ENCODE assay signal across 9 cellular contexts in the genomic region with DNA sequence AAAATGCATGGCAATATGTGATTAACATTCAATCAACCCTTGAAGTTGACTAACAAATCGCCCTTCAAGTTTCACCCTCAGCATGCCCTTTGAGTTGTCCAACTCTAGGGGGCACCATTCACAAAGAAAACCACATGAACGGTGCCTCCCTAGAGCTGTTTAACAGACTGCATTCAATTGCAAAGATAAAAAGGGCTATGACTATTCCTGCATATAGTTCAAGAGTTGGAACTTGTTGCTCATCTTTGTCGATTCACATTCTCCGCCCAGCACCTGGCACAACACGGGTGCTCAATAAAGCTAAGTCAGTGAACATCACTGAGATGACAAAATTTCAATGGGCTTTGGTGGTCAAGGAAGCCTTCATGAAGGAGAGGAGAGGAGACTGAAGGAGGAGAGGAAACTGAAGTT.
DNase-seq lines count a peak whose midpoint lies in the region; ATAC-seq, FAIRE-seq and TF ChIP-seq lines count a peak whose summit lies in the region.
"Had no signal": no experiment of that assay in that cellular context is flagged by ENCODE, and none has a peak within 500 bp of the region (broad histone marks: within the 10 kb centered on the region; RNA-seq: fewer than 3 reads in every experiment).

No MANE protein-coding gene starts in this region.

- H3K9me3 ChIP-seq in H9 (ENCODE audit: control insufficient read depth, low read depth, low read length) (no peaks in the 10 kb centered on the region), PC-9 (ENCODE audit: insufficient read depth, low read depth) (no peaks in the 10 kb centered on the region), colonic mucosa (no peaks in the 10 kb centered on the region), gastroesophageal sphincter (no peaks in the 10 kb centered on the region), tibial nerve (no peaks in the 10 kb centered on the region), tibial artery (no peaks in the 10 kb centered on the region)

- BruUV-seq in PC-9 (replicated peaks; lab: Mats Ljungman, UMichigan), result no TSS peak

- no peak for FAIRE-seq in D721Med (lab: Jason Lieb, UNC)

- TF ChIP-seq POLR2A in gastroesophageal sphincter (IDR thresholded peaks at IDR 0.05), result no peak
- no peak for TF ChIP-seq POLR2A in tibial nerve (IDR thresholded peaks at IDR 0.05)

- intact Hi-C loops in PC-9 (cut with micrococcal nuclease; ENCODE audit: unreplicated experiment), result no loop called here
- intact Hi-C loops in colonic mucosa (cut with DNase I), result no loop called here
- intact Hi-C loops in tibial artery (cut with DNase I; ENCODE audit: low total_unique reads), result no loop called here

- H3K36me3 ChIP-seq in PC-9 (ENCODE audit: low read depth), result no peaks in the 10 kb centered on the region
- H3K36me3 ChIP-seq in colonic mucosa, result no peaks in the 10 kb centered on the region
- no peaks in the 10 kb centered on the region for H3K36me3 ChIP-seq in mesendoderm (ENCODE audit: control insufficient read depth, insufficient read depth, low read length)
- H3K36me3 ChIP-seq in gastroesophageal sphincter, result no peaks in the 10 kb centered on the region
- no peaks in the 10 kb centered on the region for H3K36me3 ChIP-seq in tibial nerve
- no peaks in the 10 kb centered on the region for H3K36me3 ChIP-seq in tibial artery

- WGBS in H9 (ENCODE audit: extremely low coverage, insufficient read length, low lambda C conversion rate), result no CpG with 5 or more reads among the region's 5 CpGs
- WGBS in mesendoderm (ENCODE audit: extremely low coverage, insufficient coverage, low lambda C conversion rate), result no CpG with 5 or more reads among the region's 5 CpGs
- WGBS in gastroesophageal sphincter (ENCODE audit: low coverage in 1 of 2), 2 donors, result 32 to 60% methylated on average over 3 to 5 of the region's 5 CpGs
- 59% methylated on average over 5 of the region's 5 CpGs for WGBS in tibial nerve, 2 donors

- H3K4me3 ChIP-seq in PC-9 (no peak overlapping the region), colonic mucosa (no peak overlapping the region), mesendoderm (ENCODE audit: low read length) (no peak overlapping the region), gastroesophageal sphincter (no peak overlapping the region), tibial nerve (no peak overlapping the region), tibial artery (no peak overlapping the region)

- no peaks in the 10 kb centered on the region for H3K79me1 ChIP-seq in H9 (ENCODE audit: insufficient read depth, low read depth, low read length, poor library complexity, severe bottlenecking)
- H3K79me1 ChIP-seq in mesendoderm (ENCODE audit: low read length), result no peaks in the 10 kb centered on the region

- H3K79me2 ChIP-seq in H9 (ENCODE audit: insufficient read depth, low read length) (no peaks in the 10 kb centered on the region), PC-9 (ENCODE audit: low read depth) (no peaks in the 10 kb centered on the region), mesendoderm (ENCODE audit: control insufficient read depth, insufficient read depth, low read length) (no peaks in the 10 kb centered on the region)

- H3K4me1 ChIP-seq in H9 (ENCODE audit: insufficient read depth, low read length) (no peaks in the 10 kb centered on the region), PC-9 (replicated peaks; ENCODE audit: insufficient read depth) (no peaks in the 10 kb centered on the region), colonic mucosa (no peaks in the 10 kb centered on the region), mesendoderm (ENCODE audit: control insufficient read depth, low read depth, low read length) (no peaks in the 10 kb centered on the region), gastroesophageal sphincter (no peaks in the 10 kb centered on the region), tibial nerve (no peaks in the 10 kb centered on the region), tibial artery (no peaks in the 10 kb centered on the region)

- H2BK120ac ChIP-seq in H9 (ENCODE audit: low read depth, low read length, poor library complexity, severe bottlenecking) (no peak overlapping the region), mesendoderm (ENCODE audit: low read depth, low read length) (no peak overlapping the region)

- H3K14ac ChIP-seq in H9 (ENCODE audit: insufficient read depth, low read length), result no peak overlapping the region

- H3K27me3 ChIP-seq in H9 (ENCODE audit: insufficient read depth, low read length), result no peaks in the 10 kb centered on the region
- H3K27me3 ChIP-seq in PC-9 (ENCODE audit: insufficient read depth, low read depth), result no peaks in the 10 kb centered on the region
- no peaks in the 10 kb centered on the region for H3K27me3 ChIP-seq in colonic mucosa
- no peaks in the 10 kb centered on the region for H3K27me3 ChIP-seq in mesendoderm (ENCODE audit: insufficient read depth, low read length, poor library complexity)
- H3K27me3 ChIP-seq in gastroesophageal sphincter, result peaks cover 8% of the 10 kb centered on the region
- H3K27me3 ChIP-seq in tibial nerve, result peaks cover 0 to 4% of the 10 kb centered on the region in 2 donors
- H3K27me3 ChIP-seq in tibial artery, result no peaks in the 10 kb centered on the region

- H3K9me2 ChIP-seq in PC-9 (ENCODE audit: insufficient read depth), result no peaks in the 10 kb centered on the region

- H3K9ac ChIP-seq in H9 (ENCODE audit: extremely low read depth, insufficient read length, low read length) (no peak overlapping the region), colonic mucosa (ENCODE audit: low read depth in 2 of 2, low read length in 2 of 2) (no peak overlapping the region), mesendoderm (ENCODE audit: low read length) (no peak overlapping the region)

- CTCF ChIA-PET in PC-9 (lab: Charles Lee), result interaction anchor here (0.6 to 0.7 kb wide), 3 partner anchors 11 to 1836 kb away, joined by 3 to 7 read pairs (median 5); no protein-coding TSS in a partner anchor

- no peak overlapping the region for H3K4ac ChIP-seq in H9 (ENCODE audit: low read depth, low read length)
- no peak overlapping the region for H3K4ac ChIP-seq in mesendoderm (ENCODE audit: low read depth, low read length)

- POLR2A ChIA-PET in PC-9 (lab: Charles Lee; ENCODE audit: unreplicated experiment), result no interaction called here

- no peaks in the 10 kb centered on the region for H3K23me2 ChIP-seq in H9 (ENCODE audit: insufficient read length, low read depth, low read length, poor library complexity, severe bottlenecking)

- H3K27ac ChIP-seq in H9 (ENCODE audit: insufficient read length, low read depth, low read length), result no peak overlapping the region
- H3K27ac ChIP-seq in PC-9, result no peak overlapping the region
- no peak overlapping the region for H3K27ac ChIP-seq in colonic mucosa
- no peak overlapping the region for H3K27ac ChIP-seq in mesendoderm (ENCODE audit: low read depth, low read length)
- H3K27ac ChIP-seq in gastroesophageal sphincter, result no peak overlapping the region
- no peak overlapping the region for H3K27ac ChIP-seq in tibial nerve
- no peak overlapping the region for H3K27ac ChIP-seq in tibial artery

- no peaks in the 10 kb centered on the region for H3F3A ChIP-seq in PC-9 (ENCODE audit: insufficient read depth, low read depth)

- no peaks in the 10 kb centered on the region for H3K27me3 Mint-ChIP-seq in H9 (ENCODE audit: low read depth)

- no peak overlapping the region for H4K91ac ChIP-seq in H9 (ENCODE audit: insufficient read length, low read depth, low read length)

- TF ChIP-seq EP300 in gastroesophageal sphincter (IDR thresholded peaks at IDR 0.05) (no peak), tibial nerve (IDR thresholded peaks at IDR 0.05) (no peak)

- H4K8ac ChIP-seq in H9 (replicated peaks; ENCODE audit: insufficient read length, low read depth, low read length) (no peak overlapping the region), mesendoderm (ENCODE audit: low read depth, low read length) (no peak overlapping the region)

- H4K20me1 ChIP-seq in H9 (ENCODE audit: control insufficient read depth, insufficient read depth, insufficient read length), result no peaks in the 10 kb centered on the region
- no peaks in the 10 kb centered on the region for H4K20me1 ChIP-seq in PC-9 (ENCODE audit: insufficient read depth)

- H3K9me3 Mint-ChIP-seq in H9, result no peaks in the 10 kb centered on the region
- H3K9me3 Mint-ChIP-seq: activated B cell treated with CpG ODN at 0.5 μM for 24 hours had no signal

- no peak overlapping the region for H2AFZ ChIP-seq in H9 (ENCODE audit: low read length)
- H2AFZ ChIP-seq in PC-9, result no peak overlapping the region

- H3K18ac ChIP-seq in H9 (ENCODE audit: insufficient read length, low read depth, low read length), result no peak overlapping the region
- no peak overlapping the region for H3K18ac ChIP-seq in mesendoderm (ENCODE audit: low read length)

- no peak overlapping the region for H2BK12ac ChIP-seq in H9 (ENCODE audit: insufficient read length, low read depth, low read length)

- no peak overlapping the region for H3T11ph ChIP-seq in H9 (ENCODE audit: low read length)

- peaks cover 2% of the 10 kb centered on the region in 2 experiments; a peak in 2 of 4 replicates for H3K4me1 Mint-ChIP-seq in H9
- H3K4me1 Mint-ChIP-seq: activated B cell treated with CpG ODN at 0.5 μM for 24 hours had no signal

- no peak overlapping the region for H3K27ac Mint-ChIP-seq in H9
- H3K27ac Mint-ChIP-seq: activated B cell treated with CpG ODN at 0.5 μM for 24 hours had no signal

- H2BK5ac ChIP-seq in H9 (ENCODE audit: insufficient read length, low read length) (no peak overlapping the region), mesendoderm (ENCODE audit: low read length) (no peak overlapping the region)

- no peak overlapping the region for H2BK20ac ChIP-seq in H9 (ENCODE audit: low read depth, low read length, poor library complexity, severe bottlenecking)

- DNase-seq in D721Med (ENCODE audit: insufficient read length, low spot score) (no peak), H9 (peak; percentile 41), PC-9 (peak; percentile 22 to 55), colonic mucosa (peak; percentile 34), mesendoderm (peak; percentile 68), tibial nerve (ENCODE audit: low spot score in 2 of 2) (no peak), tibial artery (no peak)
- DNase-seq: activated B cell treated with CpG ODN at 0.5 μM for 24 hours had no signal

- no peak overlapping the region for H2BK15ac ChIP-seq in H9 (ENCODE audit: low read depth, low read length)
- no peak overlapping the region for H2BK15ac ChIP-seq in mesendoderm (replicated peaks; ENCODE audit: low read depth)

- H3K23ac ChIP-seq in H9 (ENCODE audit: insufficient read length, low read depth, low read length) (no peak overlapping the region), mesendoderm (ENCODE audit: low read length) (no peak overlapping the region)

- H3K56ac ChIP-seq in H9 (ENCODE audit: insufficient read length, low read depth, low read length), result no peak overlapping the region
- no peak overlapping the region for H3K56ac ChIP-seq in mesendoderm (ENCODE audit: low read length)

- no peak for ATAC-seq in gastroesophageal sphincter

- H2AK5ac ChIP-seq in H9 (ENCODE audit: insufficient read length, low read length) (no peak overlapping the region), mesendoderm (ENCODE audit: low read length) (no peak overlapping the region)

- no peak overlapping the region for H3K4me3 Mint-ChIP-seq in H9
- H3K4me3 Mint-ChIP-seq: activated B cell treated with CpG ODN at 0.5 μM for 24 hours had no signal

- H3K4me2 ChIP-seq in H9 (ENCODE audit: insufficient read depth, insufficient read length, low read length) (no peak overlapping the region), PC-9 (no peak overlapping the region), mesendoderm (ENCODE audit: low read length) (no peak overlapping the region)

- H4K5ac ChIP-seq in H9 (ENCODE audit: insufficient read length, low read depth, low read length) (no peak overlapping the region), mesendoderm (ENCODE audit: low read length) (no peak overlapping the region)

- TF ChIP-seq CTCF in D721Med (IDR thresholded peaks at IDR 0.05; ENCODE audit: insufficient read depth, missing control alignments) (peak; percentile 76), H9 (conservative IDR thresholded peaks at IDR 0.05) (peak; percentile 90), PC-9 (conservative IDR thresholded peaks at IDR 0.05) (peak; percentile 80), colonic mucosa (IDR thresholded peaks at IDR 0.05) (peak; percentile 52), gastroesophageal sphincter (IDR thresholded peaks at IDR 0.05) (peak in 1 of 4 experiments; percentile 14), tibial nerve (IDR thresholded peaks at IDR 0.05) (peak in 2 of 5 experiments; percentile 17 to 22), tibial artery (IDR thresholded peaks at IDR 0.05) (peak in 1 of 2 experiments; percentile 20)

- no peaks in the 10 kb centered on the region for H3K36me3 Mint-ChIP-seq in H9 (ENCODE audit: insufficient read depth in 1 of 3, low read depth in 3 of 3)

Comparison
In these comparisons a context has a peak if more than half of its experiments do, and no peak if none do; other contexts are left out.
1. DNase-seq: peak in H9 (single experiment), PC-9 (2 of 2), colonic mucosa (single experiment) and mesendoderm (single experiment); none in D721Med (single experiment), tibial nerve (0 of 2) and tibial artery (0 of 2).